In the genomic region with DNA sequence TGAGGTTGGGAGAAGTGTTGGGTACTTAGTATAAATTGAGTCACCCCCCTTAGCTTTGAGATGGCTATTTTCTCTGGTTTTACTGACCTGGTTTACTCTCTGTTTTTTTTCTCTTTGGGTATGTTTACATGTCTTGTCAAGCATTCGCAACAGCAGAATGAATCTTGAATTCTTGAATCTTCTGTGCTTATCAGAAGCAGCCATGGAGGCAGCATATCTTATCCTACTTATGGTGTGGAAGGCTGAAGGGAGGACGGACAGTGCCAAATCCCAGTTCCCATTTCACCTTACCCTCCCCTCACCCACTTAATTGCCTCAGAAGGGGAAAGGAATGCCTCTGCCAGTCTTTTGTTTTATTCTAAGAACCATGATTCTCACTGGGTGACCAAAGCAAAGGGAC, we compare ENCODE assay signal across 15 cellular contexts. TPM values are rescaled to one million over a fixed set of nuclear protein-coding genes. Genes with fewer than 3 reads are reported as not detected.
DNase-seq lines count a peak whose midpoint lies in the region; ATAC-seq lines count a peak whose summit lies in the region.
"Had no signal": no experiment of that assay in that cellular context is flagged by ENCODE, and none has a peak within 500 bp of the region (broad histone marks: within the 10 kb centered on the region; RNA-seq: fewer than 3 reads in every experiment).

No MANE protein-coding gene starts in this region.

- H3K9ac ChIP-seq in endocrine pancreas (ENCODE audit: control insufficient read depth, insufficient read depth, low read length) (no peak overlapping the region), skeletal muscle satellite cell (ENCODE audit: low read depth, low read length) (no peak overlapping the region)

- no peaks in the 10 kb centered on the region for H3K27me3 Mint-ChIP-seq in activated T-cell treated with anti-CD3 and anti-CD28 coated beads, Interleukin-2, amount 50 U/mL, for 72 hours (ENCODE audit: low read depth)

- peaks cover 12 to 43% of the 10 kb centered on the region in 2 donors for H3K36me3 Mint-ChIP-seq in activated T-cell treated with anti-CD3 and anti-CD28 coated beads, Interleukin-2, amount 50 U/mL, for 72 hours (ENCODE audit: insufficient read depth in 2 of 2)

- no peak for DNase-seq in activated T-cell treated with anti-CD3 and anti-CD28 coated beads, Interleukin-2, amount 50 U/mL, for 72 hours
- no peak for DNase-seq in activated T-cell treated with anti-CD3 and anti-CD28 coated beads, Interleukin-2, amount 50 U/mL, for 1 hour
- DNase-seq in OCI-M1 (lab: John Stamatoyannopoulos, UW) (peak; percentile 21), OCI-M2 (lab: John Stamatoyannopoulos, UW; ENCODE audit: unreplicated experiment) (no peak), NCI-H2081 treated with DMSO at 0.1 percent for 48 hours (lab: John Stamatoyannopoulos, UW) (no peak)
- DNase-seq: activated CD4-positive, alpha-beta T cell treated with anti-CD3 and anti-CD28 coated beads, Interleukin-2, amount 50 U/mL, for 48 hours; DMS 273 treated with DMSO at 0.1 percent for 48 hours; NCI-H1417; upper lobe of left lung had no signal

- H3K27me3 ChIP-seq in endocrine pancreas (ENCODE audit: control insufficient read depth, insufficient read depth, low read length) (no peaks in the 10 kb centered on the region), skeletal muscle satellite cell (ENCODE audit: control insufficient read depth, insufficient read depth, low read length) (no peaks in the 10 kb centered on the region)
- H3K27me3 ChIP-seq: upper lobe of left lung had no signal

- no peak for ATAC-seq in activated T-cell treated with anti-CD3 and anti-CD28 coated beads, Interleukin-2, amount 50 U/mL, for 72 hours (replicated peaks in 1 of 2)
- no peak for ATAC-seq in HG02981 (IDR thresholded peaks at IDR 0.05; ENCODE audit: unreplicated experiment)

- no peaks in the 10 kb centered on the region for H3K9me3 ChIP-seq in endocrine pancreas (ENCODE audit: control insufficient read depth, low read length)
- no peaks in the 10 kb centered on the region for H3K9me3 ChIP-seq in skeletal muscle satellite cell (replicated peaks; ENCODE audit: low read length)
- H3K9me3 ChIP-seq: prostate gland, upper lobe of left lung had no signal

- H3K4me1 ChIP-seq in endocrine pancreas (ENCODE audit: control insufficient read depth, insufficient read depth, low read length) (peaks cover 15% of the 10 kb centered on the region), skeletal muscle satellite cell (ENCODE audit: control insufficient read depth, insufficient read depth, low read length) (peaks cover 39% of the 10 kb centered on the region)
- H3K4me1 ChIP-seq: prostate gland had no signal

- H3K4me3 ChIP-seq in endocrine pancreas (ENCODE audit: control insufficient read depth, insufficient read depth, low read length) (peak overlapping the region; percentile 96), skeletal muscle satellite cell (ENCODE audit: low read length) (no peak overlapping the region)
- H3K4me3 ChIP-seq: prostate gland, upper lobe of left lung had no signal

- H3K36me3 ChIP-seq in endocrine pancreas (ENCODE audit: control insufficient read depth, insufficient read depth, low read length) (no peaks in the 10 kb centered on the region), skeletal muscle satellite cell (ENCODE audit: insufficient read depth, low read length) (peaks cover 19% of the 10 kb centered on the region)
- H3K36me3 ChIP-seq: prostate gland had no signal

- H3K9me3 Mint-ChIP-seq in activated T-cell treated with anti-CD3 and anti-CD28 coated beads, Interleukin-2, amount 50 U/mL, for 72 hours, result no peaks in the 10 kb centered on the region

- peaks cover 66% of the 10 kb centered on the region for H3K4me1 Mint-ChIP-seq in activated T-cell treated with anti-CD3 and anti-CD28 coated beads, Interleukin-2, amount 50 U/mL, for 72 hours (ENCODE audit: low read depth)

- H3K27ac Mint-ChIP-seq in activated T-cell treated with anti-CD3 and anti-CD28 coated beads, Interleukin-2, amount 50 U/mL, for 72 hours, result peak overlapping the region; percentile 26

- peak overlapping the region; percentile 87 for H3K4me2 ChIP-seq in skeletal muscle satellite cell (ENCODE audit: low read length)

- peak overlapping the region in 1 of 2 donors; percentile 97 for H3K4me3 Mint-ChIP-seq in activated T-cell treated with anti-CD3 and anti-CD28 coated beads, Interleukin-2, amount 50 U/mL, for 72 hours

RNA-seq across cellular contexts. Expression of gene SND1, which starts 3.7 kb away (rescaled TPM):
- 100 to 1,000 TPM; 237 to 285 TPM for total RNA-seq in activated T-cell treated with anti-CD3 and anti-CD28 coated beads, Interleukin-2, amount 50 U/mL, for 72 hours
- 222 and 250 TPM in 2 replicates for total RNA-seq in skeletal muscle satellite cell (2012; rRNA removed)

RNA-seq across cellular contexts. Expression of gene PAX4, which starts 37.8 kb away (rescaled TPM):
- not detected for total RNA-seq in activated T-cell treated with anti-CD3 and anti-CD28 coated beads, Interleukin-2, amount 50 U/mL, for 72 hours
- not detected in 2 replicates for total RNA-seq in skeletal muscle satellite cell (2012; rRNA removed)
- total RNA-seq: A172, lower leg skin, prostate gland, upper lobe of left lung had no signal
